ENCODE assay signal across 28 cellular contexts in genomic region chr7:44567884-44568283, GRCh38. TPM values are rescaled to one million over a fixed set of nuclear protein-coding genes. Genes with fewer than 3 reads are reported as not detected.
DNase-seq lines count a peak whose midpoint lies in the region; ATAC-seq and TF ChIP-seq lines count a peak whose summit lies in the region.
"Had no signal": no experiment of that assay in that cellular context is flagged by ENCODE, and none has a peak within 500 bp of the region (broad histone marks: within the 10 kb centered on the region; RNA-seq: fewer than 3 reads in every experiment).

No MANE protein-coding gene starts in this region.

- no peak for DNase-seq in activated CD8-positive, alpha-beta T cell treated with anti-CD3 and anti-CD28 coated beads, Interleukin-2, amount 10 ng/mL, durations not matched to agents 7 days and 5 days
- no peak for DNase-seq in activated CD8-positive, alpha-beta T cell treated with anti-CD3 and anti-CD28 coated beads for 36 hours
- DNase-seq in IMR-90 (no peak), posterior vena cava (ENCODE audit: low spot score) (peak; percentile 60), MCF 10A (ENCODE audit: unreplicated experiment) (no peak)
- no peak for DNase-seq in activated naive CD8-positive, alpha-beta T cell treated with anti-CD3 and anti-CD28 coated beads, Interleukin-2, amount 50 U/mL, for 24 hours
- DNase-seq in effector memory CD4-positive, alpha-beta T cell = no peak
- DNase-seq: ACHN; CD4-positive, alpha-beta T cell; COR-L47; DMS 273 treated with DMSO at 0.1 percent for 48 hours; DMS79 treated with DMSO at 0.1 percent for 48 hours; Kasumi-1; MG63; NCI-H1417; NCI-H1694 treated with DMSO at 0.1 percent for 48 hours; NCI-H2081 treated with DMSO at 0.1 percent for 48 hours; NCI-H2171 treated with DMSO at 0.1 percent for 48 hours; NCI-H446; NCI-H526; OCI-M1; Right ventricle myocardium superior had no signal

- peaks cover 6% of the 10 kb centered on the region; the same call in 1 of the 2 replicates for H3K9me1 ChIP-seq in IMR-90 (ENCODE audit: insufficient read depth, low read length)

- H2BK120ac ChIP-seq in IMR-90 (ENCODE audit: low read depth, low read length) = no peak overlapping the region

- no peak overlapping the region for H3K56ac ChIP-seq in IMR-90 (ENCODE audit: extremely low read depth, insufficient read depth, low read length)

- no peak overlapping the region for H2AFZ ChIP-seq in IMR-90 (replicated peaks; ENCODE audit: low read length, poor library complexity)
- H2AFZ ChIP-seq: GM23338 had no signal

- H3K36me3 Mint-ChIP-seq in activated CD8-positive, alpha-beta T cell treated with anti-CD3 and anti-CD28 coated beads, Interleukin-2, amount 10 ng/mL, durations not matched to agents 7 days and 5 days (ENCODE audit: low read depth) = peaks cover 72% of the 10 kb centered on the region
- H3K36me3 Mint-ChIP-seq in activated CD8-positive, alpha-beta T cell treated with anti-CD3 and anti-CD28 coated beads for 36 hours (ENCODE audit: low read depth) = peaks cover 72% of the 10 kb centered on the region
- peaks cover 63% of the 10 kb centered on the region for H3K36me3 Mint-ChIP-seq in activated naive CD8-positive, alpha-beta T cell treated with anti-CD3 and anti-CD28 coated beads, Interleukin-2, amount 50 U/mL, for 24 hours (ENCODE audit: low read depth)
- H3K36me3 Mint-ChIP-seq in MCF 10A (ENCODE audit: insufficient read depth, unreplicated experiment) = peaks cover 82% of the 10 kb centered on the region

- no peak for ATAC-seq in activated CD8-positive, alpha-beta T cell treated with anti-CD3 and anti-CD28 coated beads, Interleukin-2, amount 10 ng/mL, durations not matched to agents 7 days and 5 days
- no peak for ATAC-seq in activated CD8-positive, alpha-beta T cell treated with anti-CD3 and anti-CD28 coated beads for 36 hours
- ATAC-seq in IMR-90 (ENCODE audit: low read depth) (no peak), GM21360 (IDR thresholded peaks at IDR 0.05; ENCODE audit: unreplicated experiment) (no peak)
- ATAC-seq in activated naive CD8-positive, alpha-beta T cell treated with anti-CD3 and anti-CD28 coated beads, Interleukin-2, amount 50 U/mL, for 24 hours = no peak
- ATAC-seq: GM12878, GM23338, HCT116 had no signal

- peaks cover 81% of the 10 kb centered on the region for H3K36me3 ChIP-seq in IMR-90 (ENCODE audit: control insufficient read depth, insufficient read depth, low read length)
- peaks cover 87% of the 10 kb centered on the region for H3K36me3 ChIP-seq in effector memory CD4-positive, alpha-beta T cell (ENCODE audit: control insufficient read depth, insufficient read depth, low read length)

- no peak overlapping the region for H2BK5ac ChIP-seq in IMR-90 (ENCODE audit: low read depth, low read length, poor library complexity, severe bottlenecking)

- H3K9me3 Mint-ChIP-seq in activated CD8-positive, alpha-beta T cell treated with anti-CD3 and anti-CD28 coated beads, Interleukin-2, amount 10 ng/mL, durations not matched to agents 7 days and 5 days (ENCODE audit: insufficient read depth) = no peaks in the 10 kb centered on the region
- no peaks in the 10 kb centered on the region for H3K9me3 Mint-ChIP-seq in activated CD8-positive, alpha-beta T cell treated with anti-CD3 and anti-CD28 coated beads for 36 hours
- no peaks in the 10 kb centered on the region for H3K9me3 Mint-ChIP-seq in activated naive CD8-positive, alpha-beta T cell treated with anti-CD3 and anti-CD28 coated beads, Interleukin-2, amount 50 U/mL, for 24 hours
- no peaks in the 10 kb centered on the region for H3K9me3 Mint-ChIP-seq in MCF 10A (ENCODE audit: unreplicated experiment)
- H3K9me3 Mint-ChIP-seq: CD4-positive, alpha-beta T cell; GM23338 had no signal

- peaks cover 29% of the 10 kb centered on the region for H4K20me1 ChIP-seq in IMR-90 (ENCODE audit: insufficient read depth, low read length)

- intact Hi-C loops in activated CD8-positive, alpha-beta T cell treated with anti-CD3 and anti-CD28 coated beads for 36 hours (cut with micrococcal nuclease) = no loop called here
- intact Hi-C loops in IMR-90 (cut with micrococcal nuclease) = no loop called here
- intact Hi-C loops in posterior vena cava (cut with DNase I) = loop anchor here in 1 of 2 donors (10.0 kb wide), 1 partner anchor 323 kb away; no protein-coding TSS in a partner anchor
- intact Hi-C loops in MCF 10A (cut with micrococcal nuclease) = no loop called here

- no peak overlapping the region for H2BK20ac ChIP-seq in IMR-90 (ENCODE audit: low read depth, low read length)

- H3K4me3 Mint-ChIP-seq in activated CD8-positive, alpha-beta T cell treated with anti-CD3 and anti-CD28 coated beads, Interleukin-2, amount 10 ng/mL, durations not matched to agents 7 days and 5 days = no peak overlapping the region
- H3K4me3 Mint-ChIP-seq in activated CD8-positive, alpha-beta T cell treated with anti-CD3 and anti-CD28 coated beads for 36 hours = no peak overlapping the region
- no peak overlapping the region for H3K4me3 Mint-ChIP-seq in activated naive CD8-positive, alpha-beta T cell treated with anti-CD3 and anti-CD28 coated beads, Interleukin-2, amount 50 U/mL, for 24 hours
- H3K4me3 Mint-ChIP-seq in MCF 10A (ENCODE audit: unreplicated experiment) = no peak overlapping the region
- H3K4me3 Mint-ChIP-seq: GM23338 had no signal

- TF ChIP-seq CTCF in activated CD8-positive, alpha-beta T cell treated with anti-CD3 and anti-CD28 coated beads for 36 hours (IDR thresholded peaks at IDR 0.05) = no peak
- TF ChIP-seq CTCF in IMR-90 (conservative IDR thresholded peaks at IDR 0.05; ENCODE audit: low read depth, low read length) = no peak
- no peak for TF ChIP-seq CTCF in MCF 10A (IDR thresholded peaks at IDR 0.05; ENCODE audit: unreplicated experiment)

- H3K27ac ChIP-seq in IMR-90 (ENCODE audit: insufficient read depth, low read length) = no peak overlapping the region
- no peak overlapping the region for H3K27ac ChIP-seq in effector memory CD4-positive, alpha-beta T cell (ENCODE audit: insufficient read depth, low read length, poor library complexity, severe bottlenecking)
- H3K27ac ChIP-seq: BLaER1 had no signal

- no peak overlapping the region for H3K4me2 ChIP-seq in IMR-90 (ENCODE audit: low read depth, low read length)
- H3K4me2 ChIP-seq: BLaER1, GM23338 had no signal

- TF ChIP-seq RAD21 in IMR-90 (IDR thresholded peaks at IDR 0.05; ENCODE audit: low read length) = no peak

- no peak overlapping the region for H3K4ac ChIP-seq in IMR-90 (ENCODE audit: low read depth, low read length)

- H3K9ac ChIP-seq in IMR-90 (ENCODE audit: low read depth, low read length) = no peak overlapping the region
- H3K9ac ChIP-seq: BLaER1 had no signal

- H3K14ac ChIP-seq in IMR-90 (replicated peaks; ENCODE audit: low read depth, low read length) = no peak overlapping the region

- TF ChIP-seq POLR2A in IMR-90 (IDR thresholded peaks at IDR 0.05; ENCODE audit: low read depth, low read length) = no peak

- peak overlapping the region; percentile 21 for H3K27ac Mint-ChIP-seq in activated CD8-positive, alpha-beta T cell treated with anti-CD3 and anti-CD28 coated beads, Interleukin-2, amount 10 ng/mL, durations not matched to agents 7 days and 5 days
- H3K27ac Mint-ChIP-seq in activated CD8-positive, alpha-beta T cell treated with anti-CD3 and anti-CD28 coated beads for 36 hours = no peak overlapping the region
- H3K27ac Mint-ChIP-seq in activated naive CD8-positive, alpha-beta T cell treated with anti-CD3 and anti-CD28 coated beads, Interleukin-2, amount 50 U/mL, for 24 hours = peak overlapping the region; percentile 50
- no peak overlapping the region for H3K27ac Mint-ChIP-seq in MCF 10A (ENCODE audit: low read depth, unreplicated experiment)
- H3K27ac Mint-ChIP-seq: GM23338 had no signal

- BruUV-seq in IMR-90 (replicated peaks; lab: Mats Ljungman, UMichigan) (no TSS peak), MCF 10A (replicated peaks; lab: Mats Ljungman, UMichigan) (no TSS peak)

- H4K8ac ChIP-seq in IMR-90 (ENCODE audit: low read depth in 2 of 2, low read length in 2 of 2) = no peak overlapping the region

- no peak overlapping the region for H2BK15ac ChIP-seq in IMR-90 (ENCODE audit: low read depth, low read length)

- CTCF ChIA-PET in activated CD8-positive, alpha-beta T cell treated with anti-CD3 and anti-CD28 coated beads, Interleukin-2, amount 10 ng/mL, durations not matched to agents 7 days and 5 days (lab: Charles Lee) = interaction anchor here (0.6 to 1.3 kb wide), 3 partner anchors 78 to 482 kb away, joined by 3 read pairs; partner anchors contain the start of gene NUDCD3
- CTCF ChIA-PET in activated CD8-positive, alpha-beta T cell treated with anti-CD3 and anti-CD28 coated beads for 36 hours (lab: Charles Lee) = interaction anchor here (0.9 to 3.4 kb wide), 3 partner anchors 20 to 326 kb away, joined by 3 to 28 read pairs (median 5); no protein-coding TSS in a partner anchor
- CTCF ChIA-PET in IMR-90 (lab: Yijun Ruan, JAX) = no interaction called here
- CTCF ChIA-PET in MCF 10A (lab: Yijun Ruan, JAX) = interaction anchor here (0.6 to 4.6 kb wide), 7 partner anchors 20 to 326 kb away, joined by 3 to 43 read pairs (median 5); partner anchors contain the start of gene NUDCD3

- no peak overlapping the region for H3K4me3 ChIP-seq in IMR-90 (ENCODE audit: insufficient read depth, low read depth, low read length)
- no peak overlapping the region for H3K4me3 ChIP-seq in effector memory CD4-positive, alpha-beta T cell (ENCODE audit: insufficient read depth, low read depth, low read length, poor library complexity, severe bottlenecking)
- H3K4me3 ChIP-seq: BLaER1, GM12878, GM23338, MG63 had no signal

- 100% methylated on average over 1 of the region's 6 CpGs; no CpG with 5 or more reads in 1 of the 2 experiments for WGBS in IMR-90 (ENCODE audit: extremely low coverage in 2 of 2, insufficient read length in 1 of 2), 2 experiments

- peaks cover 30 to 58% of the 10 kb centered on the region in 2 experiments for H3K79me1 ChIP-seq in IMR-90 (ENCODE audit: low read depth in 1 of 2, low read length in 2 of 2)

- dilution Hi-C loops in IMR-90 (cut with HindIII; ENCODE audit: low sequenced_read_pairs, unreplicated experiment) = no loop called here

- H3K4me1 Mint-ChIP-seq in activated CD8-positive, alpha-beta T cell treated with anti-CD3 and anti-CD28 coated beads, Interleukin-2, amount 10 ng/mL, durations not matched to agents 7 days and 5 days (ENCODE audit: low read depth) = peaks cover 17% of the 10 kb centered on the region
- H3K4me1 Mint-ChIP-seq in activated CD8-positive, alpha-beta T cell treated with anti-CD3 and anti-CD28 coated beads for 36 hours (ENCODE audit: low read depth) = peaks cover 30% of the 10 kb centered on the region
- H3K4me1 Mint-ChIP-seq in activated naive CD8-positive, alpha-beta T cell treated with anti-CD3 and anti-CD28 coated beads, Interleukin-2, amount 50 U/mL, for 24 hours = peaks cover 19% of the 10 kb centered on the region
- peaks cover 15% of the 10 kb centered on the region for H3K4me1 Mint-ChIP-seq in MCF 10A (ENCODE audit: insufficient read depth, unreplicated experiment)

- H3K27me3 Mint-ChIP-seq in activated CD8-positive, alpha-beta T cell treated with anti-CD3 and anti-CD28 coated beads, Interleukin-2, amount 10 ng/mL, durations not matched to agents 7 days and 5 days (ENCODE audit: low read depth) = no peaks in the 10 kb centered on the region
- H3K27me3 Mint-ChIP-seq in activated CD8-positive, alpha-beta T cell treated with anti-CD3 and anti-CD28 coated beads for 36 hours = no peaks in the 10 kb centered on the region
- no peaks in the 10 kb centered on the region for H3K27me3 Mint-ChIP-seq in activated naive CD8-positive, alpha-beta T cell treated with anti-CD3 and anti-CD28 coated beads, Interleukin-2, amount 50 U/mL, for 24 hours
- H3K27me3 Mint-ChIP-seq in MCF 10A (ENCODE audit: insufficient read depth, unreplicated experiment) = no peaks in the 10 kb centered on the region
- H3K27me3 Mint-ChIP-seq: CD4-positive, alpha-beta T cell had no signal

- peaks cover 4% of the 10 kb centered on the region for H3K4me1 ChIP-seq in IMR-90 (ENCODE audit: control insufficient read depth, insufficient read depth, low read length)
- H3K4me1 ChIP-seq in effector memory CD4-positive, alpha-beta T cell (ENCODE audit: control insufficient read depth, insufficient read depth, low read length, poor library complexity, severe bottlenecking) = peaks cover 3% of the 10 kb centered on the region

- H4K5ac ChIP-seq in IMR-90 (ENCODE audit: low read depth, low read length) = no peak overlapping the region

- no peaks in the 10 kb centered on the region for H3K27me3 ChIP-seq in IMR-90 (ENCODE audit: control insufficient read depth, insufficient read depth, low read length)
- H3K27me3 ChIP-seq in effector memory CD4-positive, alpha-beta T cell (replicated peaks; ENCODE audit: control insufficient read depth, insufficient read depth, low read length, poor library complexity, severe bottlenecking) = no peaks in the 10 kb centered on the region
- H3K27me3 ChIP-seq: BLaER1, MG63 had no signal

- no peak overlapping the region for H4K91ac ChIP-seq in IMR-90 (ENCODE audit: insufficient read depth, low read depth, low read length)

- H3K9me3 ChIP-seq in IMR-90 (ENCODE audit: control insufficient read depth, insufficient read depth, low read length) = no peaks in the 10 kb centered on the region
- H3K9me3 ChIP-seq in effector memory CD4-positive, alpha-beta T cell (ENCODE audit: control insufficient read depth, low read length) = no peaks in the 10 kb centered on the region
- H3K9me3 ChIP-seq: BLaER1, MG63 had no signal

- no peak overlapping the region for H3K23ac ChIP-seq in IMR-90 (ENCODE audit: low read depth, low read length)

- no peak overlapping the region for H3K18ac ChIP-seq in IMR-90 (ENCODE audit: low read depth, low read length)

- in situ Hi-C loops in IMR-90 (cut with MboI; ENCODE audit: low sequenced_read_pairs) = loop anchor here (10.0 kb wide), 1 partner anchor 323 kb away; no protein-coding TSS in a partner anchor

- POLR2A ChIA-PET in activated CD8-positive, alpha-beta T cell treated with anti-CD3 and anti-CD28 coated beads, Interleukin-2, amount 10 ng/mL, durations not matched to agents 7 days and 5 days (lab: Charles Lee) = no interaction called here
- POLR2A ChIA-PET in activated CD8-positive, alpha-beta T cell treated with anti-CD3 and anti-CD28 coated beads for 36 hours (lab: Charles Lee) = interaction anchor here (0.7 to 1.3 kb wide), 4 partner anchors 14 to 298 kb away, joined by 3 read pairs; no protein-coding TSS in a partner anchor
- POLR2A ChIA-PET in IMR-90 (lab: Charles Lee; ENCODE audit: unreplicated experiment) (no interaction called here), MCF 10A (lab: Yijun Ruan, JAX) (interaction anchor here (0.6 to 1.4 kb wide), 3 partner anchors 18 to 229 kb away, joined by 3 to 4 read pairs (median 3); partner anchors contain the start of gene NUDCD3)

- no peak overlapping the region for H2AK5ac ChIP-seq in IMR-90 (ENCODE audit: low read depth, low read length)

- peak overlapping the region; percentile 24 for H2AK9ac ChIP-seq in IMR-90 (replicated peaks; ENCODE audit: low read depth, low read length, poor library complexity)

RNA-seq across cellular contexts. Expression of gene DDX56, which starts 5.8 kb away (rescaled TPM):
- total RNA-seq in activated CD8-positive, alpha-beta T cell treated with anti-CD3 and anti-CD28 coated beads, Interleukin-2, amount 10 ng/mL, durations not matched to agents 7 days and 5 days = 10 to 100 TPM; 83.6 to 86.5 TPM
- 10 to 100 TPM; 92.3 to 98.3 TPM for total RNA-seq in activated CD8-positive, alpha-beta T cell treated with anti-CD3 and anti-CD28 coated beads for 36 hours
- total RNA-seq in IMR-90 (2012; rRNA removed) (56.9 and 67.7 TPM in 2 replicates), posterior vena cava (10 to 100 TPM; 33.9 to 40.2 TPM), MCF 10A (2022) (104 and 105 TPM in 2 replicates)
- 58.2 and 59.4 TPM in 2 replicates for polyA plus RNA-seq in IMR-90 (2012; rRNA removed)
- 30.4 and 32.4 TPM in 2 replicates for polyA plus RNA-seq in IMR-90 (2012; cell fraction: cytosol; rRNA removed)
- polyA plus RNA-seq in IMR-90 (2012; cell fraction: nucleus; rRNA removed; ENCODE audit: low replicate concordance) = 167 and 209 TPM in 2 replicates

RNA-seq across cellular contexts. Expression of gene TMED4, which starts 14.1 kb away (rescaled TPM):
- 10 to 100 TPM; 63.8 to 65.9 TPM for total RNA-seq in activated CD8-positive, alpha-beta T cell treated with anti-CD3 and anti-CD28 coated beads, Interleukin-2, amount 10 ng/mL, durations not matched to agents 7 days and 5 days
- 10 to 100 TPM; 74.6 to 76.2 TPM for total RNA-seq in activated CD8-positive, alpha-beta T cell treated with anti-CD3 and anti-CD28 coated beads for 36 hours
- 68.0 and 92.7 TPM in 2 replicates for total RNA-seq in IMR-90 (2012; rRNA removed)
- 57.3 and 58.6 TPM in 2 replicates for polyA plus RNA-seq in IMR-90 (2012; rRNA removed)
- 44.5 and 118 TPM in 2 replicates for polyA plus RNA-seq in IMR-90 (2012; cell fraction: cytosol; rRNA removed)
- 104 and 122 TPM in 2 replicates for polyA plus RNA-seq in IMR-90 (2012; cell fraction: nucleus; rRNA removed; ENCODE audit: low replicate concordance)
- 10 to 100 TPM; 50.3 to 52.5 TPM for total RNA-seq in posterior vena cava
- 49.7 and 58.0 TPM in 2 replicates for total RNA-seq in MCF 10A (2022)

RNA-seq across cellular contexts. Expression of gene NPC1L1, which starts 26.8 kb away (rescaled TPM):
- total RNA-seq in activated CD8-positive, alpha-beta T cell treated with anti-CD3 and anti-CD28 coated beads, Interleukin-2, amount 10 ng/mL, durations not matched to agents 7 days and 5 days = not detected
- total RNA-seq in activated CD8-positive, alpha-beta T cell treated with anti-CD3 and anti-CD28 coated beads for 36 hours = under 1 TPM in 1 of 2 experiments, not detected in 1; 0.07 TPM
- not detected in 2 replicates for total RNA-seq in IMR-90 (2012; rRNA removed)
- polyA plus RNA-seq in IMR-90 (2012; rRNA removed) = 0.03 and 0.07 TPM in 2 replicates
- 0.08 TPM in 1 of 2 replicates, not detected in the other for polyA plus RNA-seq in IMR-90 (2012; cell fraction: cytosol; rRNA removed)
- 0.09 and 0.10 TPM in 2 replicates for polyA plus RNA-seq in IMR-90 (2012; cell fraction: nucleus; rRNA removed; ENCODE audit: low replicate concordance)
- total RNA-seq in posterior vena cava = under 1 TPM; 0.14 to 0.23 TPM
- total RNA-seq in MCF 10A (2022) = 0.07 TPM in 1 of 2 replicates, not detected in the other
- total RNA-seq: GM12878, GM23338, SK-MEL-5 had no signal

RNA-seq across cellular contexts. Expression of gene OGDH, which starts 38.5 kb away (rescaled TPM):
- total RNA-seq in activated CD8-positive, alpha-beta T cell treated with anti-CD3 and anti-CD28 coated beads, Interleukin-2, amount 10 ng/mL, durations not matched to agents 7 days and 5 days = 100 to 1,000 TPM; 113 to 114 TPM
- total RNA-seq in activated CD8-positive, alpha-beta T cell treated with anti-CD3 and anti-CD28 coated beads for 36 hours = 10 to 100 TPM; 78.6 to 85.6 TPM
- total RNA-seq in IMR-90 (2012; rRNA removed) = 52.8 and 56.5 TPM in 2 replicates
- 47.4 and 47.5 TPM in 2 replicates for polyA plus RNA-seq in IMR-90 (2012; rRNA removed)
- polyA plus RNA-seq in IMR-90 (2012; cell fraction: cytosol; rRNA removed) = 34.5 and 44.6 TPM in 2 replicates
- 38.0 and 54.5 TPM in 2 replicates for polyA plus RNA-seq in IMR-90 (2012; cell fraction: nucleus; rRNA removed; ENCODE audit: low replicate concordance)
- 100 to 1,000 TPM; 123 to 132 TPM for total RNA-seq in posterior vena cava
- total RNA-seq in MCF 10A (2022) = 75.1 and 91.1 TPM in 2 replicates

Comparison
In these comparisons a context has a peak if more than half of its experiments do, and no peak if none do; other contexts are left out.
1. H3K27ac Mint-ChIP-seq: peak in activated CD8-positive, alpha-beta T cell treated with anti-CD3 and anti-CD28 coated beads, Interleukin-2, amount 10 ng/mL, durations not matched to agents 7 days and 5 days (single experiment) and activated naive CD8-positive, alpha-beta T cell treated with anti-CD3 and anti-CD28 coated beads, Interleukin-2, amount 50 U/mL, for 24 hours (single experiment); none in activated CD8-positive, alpha-beta T cell treated with anti-CD3 and anti-CD28 coated beads for 36 hours (single experiment) and MCF 10A (single experiment).
2. POLR2A ChIA-PET loops: an anchor here in activated CD8-positive, alpha-beta T cell treated with anti-CD3 and anti-CD28 coated beads for 36 hours (0.7 to 1.3 kb wide) and MCF 10A (0.6 to 1.4 kb wide); none called in activated CD8-positive, alpha-beta T cell treated with anti-CD3 and anti-CD28 coated beads, Interleukin-2, amount 10 ng/mL, durations not matched to agents 7 days and 5 days and IMR-90.